8 cellular contexts compared by ENCODE assay signal in the genomic region with DNA sequence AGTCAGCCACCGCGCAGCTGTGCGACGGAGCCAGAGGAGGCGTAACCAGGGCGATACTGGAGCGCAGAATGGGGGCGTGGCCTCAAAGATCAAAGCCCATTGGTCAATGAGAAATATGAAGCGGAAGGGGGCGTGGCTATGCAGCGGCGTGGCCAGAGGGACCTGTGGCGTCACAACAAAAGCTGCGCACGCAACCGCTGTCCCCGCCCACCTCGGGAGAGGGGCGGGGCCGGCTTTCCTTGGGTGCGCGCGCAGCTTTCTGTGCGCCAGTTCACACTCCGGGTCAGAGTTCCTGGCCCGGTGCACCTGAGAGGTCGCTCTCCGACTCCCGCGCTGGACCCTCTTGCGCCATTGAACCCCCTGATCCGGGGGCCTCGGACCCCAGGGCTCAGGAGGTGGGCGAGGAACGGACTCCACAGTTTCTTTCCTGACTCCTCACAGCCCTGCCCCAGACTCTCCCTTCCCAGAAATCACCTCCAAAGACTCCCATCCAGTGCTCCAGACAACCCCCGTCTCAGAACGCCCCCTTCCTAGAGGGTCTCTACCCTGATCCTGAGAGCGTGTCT. TPM values are rescaled to one million over a fixed set of nuclear protein-coding genes. Genes with fewer than 3 reads are reported as not detected.
A peak's percentile ranks its signal among the peaks of the same experiment; 100 is the strongest.
DNase-seq lines count a peak whose midpoint lies in the region; ATAC-seq and TF ChIP-seq lines count a peak whose summit lies in the region.

A gene (plus strand): TSS at position 269 of the 566 bp plus-strand sequence.

- peak; percentile 70 to 94 (median 81) for TF ChIP-seq POLR2A in spleen (IDR thresholded peaks at IDR 0.05)

- WGBS in spleen, 5 donors: 0% methylated on average over 25 to 38 of the region's 38 CpGs

- H3K4me1 ChIP-seq in spleen: peaks cover 14 to 68% (median 39%) of the 10 kb centered on the region in 6 donors

- ATAC-seq in GM19035 (IDR thresholded peaks at IDR 0.05; ENCODE audit: unreplicated experiment): peak; percentile 97
- peak; percentile 94 for ATAC-seq in HG03342 (IDR thresholded peaks at IDR 0.05; ENCODE audit: unreplicated experiment)

- H3K27ac ChIP-seq in caudate nucleus (ENCODE audit: low read depth, low read length): peak within 1 kb of the TSS; percentile 68
- peak within 1 kb of the TSS; percentile 84 to 95 (median 89) for H3K27ac ChIP-seq in spleen

- TF ChIP-seq CTCF in AG10803 (conservative IDR thresholded peaks at IDR 0.05; ENCODE audit: low read length): no peak
- TF ChIP-seq CTCF in spleen (IDR thresholded peaks at IDR 0.05 in 8 of 11, conservative IDR thresholded peaks at IDR 0.05 in 3 of 11): peak in 3 of 11 experiments; percentile 10 to 39 (median 16)

- H3K36me3 ChIP-seq in spleen: peaks cover 0 to 29% (median 20%) of the 10 kb centered on the region in 6 donors

- intact Hi-C loops in spleen (cut with DNase I; ENCODE audit: low total_unique reads): no loop called here

- H3K4me3 ChIP-seq in AG10803 (ENCODE audit: low read length) (peak within 1 kb of the TSS; percentile 95), spleen (peak within 1 kb of the TSS; percentile 70 to 88 (median 80))

- peak; percentile 98 for DNase-seq in AG10803 (ENCODE audit: low read depth)
- peak; percentile 99 for DNase-seq in NCI-H345 treated with DMSO at 0.1 percent for 48 hours (lab: John Stamatoyannopoulos, UW; ENCODE audit: unreplicated experiment)
- peak; percentile 99 to 100 (median 99) for DNase-seq in activated CD4-positive, CD25-positive, alpha-beta regulatory T cell (lab: John Stamatoyannopoulos, UW)
- DNase-seq in caudate nucleus (lab: John Stamatoyannopoulos, UW): peak; percentile 85 to 100 (median 98)
- DNase-seq in inferior parietal cortex (ENCODE audit: extremely low spot score): peak; percentile 100
- peak; percentile 99 for DNase-seq in spleen

- H3K27me3 ChIP-seq in spleen (replicated peaks in 1 of 7): no peaks in the 10 kb centered on the region

- no peaks in the 10 kb centered on the region for H3K9me3 ChIP-seq in spleen

RNA-seq across cellular contexts. Expression of the gene that starts here (rescaled TPM):
- total RNA-seq in spleen: 10 to 100 TPM in 6 of 7 donors, 1 to 10 TPM in 1; 8.4 to 19.1 (median 13.6) TPM
- 10 to 100 TPM; 15.6 to 23.4 (median 23.0) TPM for polyA plus RNA-seq in spleen

Comparison
In these comparisons a context has a peak if more than half of its experiments do, and no peak if none do; other contexts are left out.
1. Peak in every context shown above with its lines: DNase-seq, ATAC-seq, H3K4me3 ChIP-seq and H3K27ac ChIP-seq.